ENCODE assay signal across 1 cellular context in the genomic region with DNA sequence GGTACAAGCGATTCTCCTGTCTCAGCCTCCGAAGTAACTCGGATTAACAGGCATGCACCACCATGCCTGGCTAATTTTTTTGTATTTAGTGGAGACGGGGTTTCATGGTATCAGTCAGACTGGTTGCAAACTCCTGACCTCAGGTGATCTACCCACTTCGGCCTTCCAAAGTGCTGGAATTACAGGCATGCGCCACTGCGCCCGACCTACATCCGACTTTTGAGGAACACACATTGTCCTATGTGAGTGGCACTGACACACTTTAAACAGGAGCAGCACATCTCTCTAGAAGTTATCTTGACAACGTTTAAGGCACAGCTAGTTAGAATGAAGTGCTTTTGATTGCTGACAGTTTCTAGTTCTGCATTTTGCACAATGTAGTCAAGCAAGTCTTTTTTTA.
TF ChIP-seq lines count a peak whose summit lies in the region.

No MANE protein-coding gene starts in this region.

TF ChIP-seq in endothelial cell of umbilical vein, 7 proteins besides CTCF, POLR2A, EP300 and RAD21:
- TF ChIP-seq POLR2AphosphoS5 (IDR thresholded peaks at IDR 0.05; ENCODE audit: insufficient read depth, low read depth, low read length) (no peak), EZH2 (IDR thresholded peaks at IDR 0.05; ENCODE audit: borderline replicate concordance, low read depth, low read length, severe bottlenecking) (no peak), MYC (IDR thresholded peaks at IDR 0.05; ENCODE audit: low read depth, low read length) (no peak), GATA2 (IDR thresholded peaks at IDR 0.05; ENCODE audit: insufficient read depth, insufficient read length, low read depth, low read length) (no peak), FOS (IDR thresholded peaks at IDR 0.05; ENCODE audit: borderline replicate concordance, insufficient read depth, low read length) (no peak), JUN (IDR thresholded peaks at IDR 0.05; ENCODE audit: borderline replicate concordance, insufficient read depth, insufficient read length, low read depth) (no peak)
- TF ChIP-seq, protein P1, sequence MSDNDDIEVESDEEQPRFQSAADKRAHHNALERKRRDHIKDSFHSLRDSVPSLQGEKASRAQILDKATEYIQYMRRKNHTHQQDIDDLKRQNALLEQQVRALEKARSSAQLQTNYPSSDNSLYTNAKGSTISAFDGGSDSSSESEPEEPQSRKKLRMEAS (IDR thresholded peaks at IDR 0.05; ENCODE audit: insufficient read depth, insufficient read length), result no peak
TF ChIP-seq in endothelial cell of umbilical vein: peak in this region for 0.
